ENCODE assay signal across 35 cellular contexts in the genomic region with DNA sequence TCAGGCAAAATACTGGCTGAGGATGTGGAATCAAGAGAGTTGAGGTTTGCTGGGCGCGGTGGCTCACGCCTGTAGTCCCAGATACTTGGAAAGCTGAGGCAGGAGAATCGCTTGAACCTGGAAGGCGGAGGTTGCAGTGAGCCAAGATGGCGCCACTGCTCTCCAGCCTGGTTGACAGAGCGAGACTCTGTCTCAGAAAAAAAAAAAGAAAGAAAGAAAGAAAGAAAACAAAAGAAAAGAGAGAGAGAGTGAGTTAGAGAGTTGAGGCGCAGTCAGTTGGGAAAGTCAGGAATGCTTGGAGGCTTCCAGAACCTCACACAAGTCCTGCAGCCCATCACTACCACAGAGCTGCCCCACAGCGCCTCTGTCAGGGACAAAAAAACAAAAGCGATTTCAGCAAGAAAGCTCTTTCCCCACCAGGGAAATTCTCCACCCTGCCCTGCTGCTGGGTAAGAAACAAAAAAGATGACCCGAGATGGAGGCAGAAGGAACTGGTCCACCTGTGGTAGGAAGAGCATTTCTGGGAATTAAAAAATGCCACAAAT. TPM values are rescaled to one million over a fixed set of nuclear protein-coding genes. Genes with fewer than 3 reads are reported as not detected.
DNase-seq lines count a peak whose midpoint lies in the region; ATAC-seq lines count a peak whose summit lies in the region.
"Had no signal": no experiment of that assay in that cellular context is flagged by ENCODE, and none has a peak within 500 bp of the region (broad histone marks: within the 10 kb centered on the region; RNA-seq: fewer than 3 reads in every experiment).

No MANE protein-coding gene starts in this region.

- no peak overlapping the region for H3K4me3 Mint-ChIP-seq in activated naive CD8-positive, alpha-beta T cell treated with anti-CD3 and anti-CD28 coated beads, Interleukin-2, amount 10 ng/mL, durations not matched to agents 7 days and 5 days
- no peak overlapping the region for H3K4me3 Mint-ChIP-seq in activated naive CD8-positive, alpha-beta T cell treated with anti-CD3 and anti-CD28 coated beads for 36 hours
- H3K4me3 Mint-ChIP-seq in activated T-helper 17 cell treated with anti-CD3 and anti-CD28 coated beads, Interleukin-2, amount 50 U/mL, for 72 hours: no peak overlapping the region
- H3K4me3 Mint-ChIP-seq in stimulated activated effector memory CD8-positive, alpha-beta T cell treated with anti-CD3 and anti-CD28 coated beads, Interleukin-12 subunit alpha, Interleukin-12 subunit beta, amount 100 ng/mL, for 72 hours: no peak overlapping the region
- H3K4me3 Mint-ChIP-seq: activated CD4-positive, alpha-beta T cell treated with anti-CD3 and anti-CD28 coated beads, Interleukin-2, amount 10 ng/mL, durations not matched to agents 7 days and 5 days; activated naive CD8-positive, alpha-beta T cell; CD4-positive, CD25-positive, alpha-beta regulatory T cell; effector memory CD8-positive, alpha-beta T cell; naive thymus-derived CD4-positive, alpha-beta T cell had no signal

- peaks cover 7% of the 10 kb centered on the region for H3K36me3 Mint-ChIP-seq in activated naive CD8-positive, alpha-beta T cell treated with anti-CD3 and anti-CD28 coated beads, Interleukin-2, amount 10 ng/mL, durations not matched to agents 7 days and 5 days
- peaks cover 8% of the 10 kb centered on the region for H3K36me3 Mint-ChIP-seq in activated naive CD8-positive, alpha-beta T cell treated with anti-CD3 and anti-CD28 coated beads for 36 hours
- no peaks in the 10 kb centered on the region for H3K36me3 Mint-ChIP-seq in activated T-helper 17 cell treated with anti-CD3 and anti-CD28 coated beads, Interleukin-2, amount 50 U/mL, for 72 hours (ENCODE audit: low read depth)
- H3K36me3 Mint-ChIP-seq in stimulated activated effector memory CD8-positive, alpha-beta T cell treated with anti-CD3 and anti-CD28 coated beads, Interleukin-12 subunit alpha, Interleukin-12 subunit beta, amount 100 ng/mL, for 72 hours: no peaks in the 10 kb centered on the region
- H3K36me3 Mint-ChIP-seq: activated naive CD8-positive, alpha-beta T cell; CD4-positive, CD25-positive, alpha-beta regulatory T cell had no signal

- DNase-seq in activated naive CD8-positive, alpha-beta T cell treated with anti-CD3 and anti-CD28 coated beads, Interleukin-2, amount 10 ng/mL, durations not matched to agents 7 days and 5 days: no peak
- no peak for DNase-seq in activated naive CD8-positive, alpha-beta T cell treated with anti-CD3 and anti-CD28 coated beads for 36 hours
- DNase-seq in glomerular visceral epithelial cell (ENCODE audit: extremely low spot score): peak; percentile 7
- DNase-seq in stimulated activated effector memory CD8-positive, alpha-beta T cell treated with anti-CD3 and anti-CD28 coated beads, Interleukin-12 subunit alpha, Interleukin-12 subunit beta, amount 100 ng/mL, for 72 hours (ENCODE audit: low spot score in 2 of 2): peak in 1 of 2 donors; percentile 33
- no peak for DNase-seq in activated CD4-positive, alpha-beta T cell treated with anti-CD3 and anti-CD28 coated beads for 4 hours
- DNase-seq: 8988T; activated CD4-positive, alpha-beta T cell treated with anti-CD3 and anti-CD28 coated beads, Interleukin-2, amount 10 ng/mL, durations not matched to agents 7 days and 5 days; activated effector memory CD4-positive, alpha-beta T cell treated with anti-CD3 and anti-CD28 coated beads, Interleukin-2, amount 50 U/mL, for 16 hours; caudate nucleus; CD4-positive, CD25-positive, alpha-beta regulatory T cell; cortex of kidney; DND-41; effector memory CD8-positive, alpha-beta T cell; erythroblast; foreskin melanocyte; H7; heart right ventricle; KBM-7; midbrain; naive thymus-derived CD4-positive, alpha-beta T cell; NCI-H1436 treated with DMSO at 0.1 percent for 48 hours; NCI-H2107; NCI-H345; Peyer's patch; SIG-M5; stimulated activated naive CD8-positive, alpha-beta T cell treated with anti-CD3 and anti-CD28 coated beads, Interleukin-15, Interleukin-2, amounts not matched to agents 100 U/mL and 50 U/mL, for 24 hours; SW 1271; testis had no signal

- peaks cover 40% of the 10 kb centered on the region for H3K4me1 Mint-ChIP-seq in activated naive CD8-positive, alpha-beta T cell treated with anti-CD3 and anti-CD28 coated beads, Interleukin-2, amount 10 ng/mL, durations not matched to agents 7 days and 5 days
- peaks cover 30% of the 10 kb centered on the region for H3K4me1 Mint-ChIP-seq in activated naive CD8-positive, alpha-beta T cell treated with anti-CD3 and anti-CD28 coated beads for 36 hours
- peaks cover 15% of the 10 kb centered on the region for H3K4me1 Mint-ChIP-seq in activated T-helper 17 cell treated with anti-CD3 and anti-CD28 coated beads, Interleukin-2, amount 50 U/mL, for 72 hours
- peaks cover 43% of the 10 kb centered on the region for H3K4me1 Mint-ChIP-seq in stimulated activated effector memory CD8-positive, alpha-beta T cell treated with anti-CD3 and anti-CD28 coated beads, Interleukin-12 subunit alpha, Interleukin-12 subunit beta, amount 100 ng/mL, for 72 hours

- peaks cover 2% of the 10 kb centered on the region for H3K9me3 Mint-ChIP-seq in activated naive CD8-positive, alpha-beta T cell treated with anti-CD3 and anti-CD28 coated beads, Interleukin-2, amount 10 ng/mL, durations not matched to agents 7 days and 5 days
- peaks cover 3% of the 10 kb centered on the region for H3K9me3 Mint-ChIP-seq in activated naive CD8-positive, alpha-beta T cell treated with anti-CD3 and anti-CD28 coated beads for 36 hours
- H3K9me3 Mint-ChIP-seq in activated T-helper 17 cell treated with anti-CD3 and anti-CD28 coated beads, Interleukin-2, amount 50 U/mL, for 72 hours: no peaks in the 10 kb centered on the region
- H3K9me3 Mint-ChIP-seq in stimulated activated effector memory CD8-positive, alpha-beta T cell treated with anti-CD3 and anti-CD28 coated beads, Interleukin-12 subunit alpha, Interleukin-12 subunit beta, amount 100 ng/mL, for 72 hours: no peaks in the 10 kb centered on the region
- H3K9me3 Mint-ChIP-seq: effector memory CD8-positive, alpha-beta T cell; naive thymus-derived CD4-positive, alpha-beta T cell had no signal

- H3K27ac Mint-ChIP-seq in activated naive CD8-positive, alpha-beta T cell treated with anti-CD3 and anti-CD28 coated beads, Interleukin-2, amount 10 ng/mL, durations not matched to agents 7 days and 5 days: peak overlapping the region; percentile 10
- no peak overlapping the region for H3K27ac Mint-ChIP-seq in activated naive CD8-positive, alpha-beta T cell treated with anti-CD3 and anti-CD28 coated beads for 36 hours
- peak overlapping the region; percentile 60 for H3K27ac Mint-ChIP-seq in activated T-helper 17 cell treated with anti-CD3 and anti-CD28 coated beads, Interleukin-2, amount 50 U/mL, for 72 hours
- H3K27ac Mint-ChIP-seq in stimulated activated effector memory CD8-positive, alpha-beta T cell treated with anti-CD3 and anti-CD28 coated beads, Interleukin-12 subunit alpha, Interleukin-12 subunit beta, amount 100 ng/mL, for 72 hours: peak overlapping the region; percentile 48
- H3K27ac Mint-ChIP-seq: activated CD4-positive, alpha-beta T cell treated with anti-CD3 and anti-CD28 coated beads, Interleukin-2, amount 10 ng/mL, durations not matched to agents 7 days and 5 days; activated naive CD8-positive, alpha-beta T cell; CD4-positive, CD25-positive, alpha-beta regulatory T cell; effector memory CD8-positive, alpha-beta T cell; naive thymus-derived CD4-positive, alpha-beta T cell had no signal

- H3K27me3 Mint-ChIP-seq in activated naive CD8-positive, alpha-beta T cell treated with anti-CD3 and anti-CD28 coated beads, Interleukin-2, amount 10 ng/mL, durations not matched to agents 7 days and 5 days: no peaks in the 10 kb centered on the region
- no peaks in the 10 kb centered on the region for H3K27me3 Mint-ChIP-seq in activated naive CD8-positive, alpha-beta T cell treated with anti-CD3 and anti-CD28 coated beads for 36 hours
- H3K27me3 Mint-ChIP-seq in activated T-helper 17 cell treated with anti-CD3 and anti-CD28 coated beads, Interleukin-2, amount 50 U/mL, for 72 hours: no peaks in the 10 kb centered on the region
- H3K27me3 Mint-ChIP-seq: activated CD4-positive, alpha-beta T cell treated with anti-CD3 and anti-CD28 coated beads, Interleukin-2, amount 10 ng/mL, durations not matched to agents 7 days and 5 days; activated naive CD8-positive, alpha-beta T cell; CD4-positive, CD25-positive, alpha-beta regulatory T cell; effector memory CD8-positive, alpha-beta T cell had no signal

- POLR2A ChIA-PET in activated naive CD8-positive, alpha-beta T cell treated with anti-CD3 and anti-CD28 coated beads, Interleukin-2, amount 10 ng/mL, durations not matched to agents 7 days and 5 days (lab: Charles Lee): no interaction called here

- ATAC-seq in activated naive CD8-positive, alpha-beta T cell treated with anti-CD3 and anti-CD28 coated beads, Interleukin-2, amount 10 ng/mL, durations not matched to agents 7 days and 5 days (ENCODE audit: low read depth): no peak
- no peak for ATAC-seq in activated T-helper 17 cell treated with anti-CD3 and anti-CD28 coated beads, Interleukin-2, amount 50 U/mL, for 72 hours (replicated peaks)
- no peak for ATAC-seq in stimulated activated effector memory CD8-positive, alpha-beta T cell treated with anti-CD3 and anti-CD28 coated beads, Interleukin-12 subunit alpha, Interleukin-12 subunit beta, amount 100 ng/mL, for 72 hours
- ATAC-seq in GM21717 (IDR thresholded peaks at IDR 0.05; ENCODE audit: unreplicated experiment) (no peak), GM18519 (IDR thresholded peaks at IDR 0.05; ENCODE audit: low FRiP score, unreplicated experiment) (no peak)
- ATAC-seq: effector memory CD8-positive, alpha-beta T cell; naive thymus-derived CD4-positive, alpha-beta T cell; stimulated activated naive CD8-positive, alpha-beta T cell treated with anti-CD3 and anti-CD28 coated beads, Interleukin-15, Interleukin-2, amounts not matched to agents 100 U/mL and 50 U/mL, for 24 hours had no signal

RNA-seq across cellular contexts. Expression of a gene that starts 13.8 kb away (rescaled TPM):
- total RNA-seq in activated naive CD8-positive, alpha-beta T cell treated with anti-CD3 and anti-CD28 coated beads, Interleukin-2, amount 10 ng/mL, durations not matched to agents 7 days and 5 days: under 1 TPM in 1 of 2 experiments, not detected in 1; 0.22 TPM
- under 1 TPM; 0.32 to 0.33 TPM for total RNA-seq in activated naive CD8-positive, alpha-beta T cell treated with anti-CD3 and anti-CD28 coated beads for 36 hours
- 1 to 10 TPM in 1 of 2 donors, not detected in 1; 1.2 TPM for total RNA-seq in activated T-helper 17 cell treated with anti-CD3 and anti-CD28 coated beads, Interleukin-2, amount 50 U/mL, for 72 hours
- total RNA-seq: H7, kidney epithelial cell, renal cortical epithelial cell, smooth muscle cell had no signal
